ENCODE assay signal across 8 cellular contexts in the genomic region with DNA sequence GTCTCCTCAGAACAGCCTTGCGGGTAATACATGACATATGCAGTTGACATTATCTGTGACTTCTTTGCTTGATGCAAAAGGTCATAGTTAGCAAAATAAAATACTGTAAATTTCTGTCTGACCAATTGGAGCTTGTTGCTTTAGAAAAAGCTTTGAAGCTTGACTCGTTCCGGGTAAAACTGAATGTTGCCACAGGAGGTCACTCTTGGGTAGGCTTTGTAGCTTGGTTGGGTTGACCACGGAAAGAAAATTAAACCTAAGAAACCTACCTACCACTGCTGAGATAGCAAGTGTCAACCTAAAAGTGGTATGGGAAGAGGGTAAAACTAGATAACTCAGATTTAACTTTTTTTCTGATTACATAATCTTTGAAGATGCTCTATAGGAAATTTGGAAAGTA. TPM values are rescaled to one million over a fixed set of nuclear protein-coding genes. Genes with fewer than 3 reads are reported as not detected.
A peak's percentile ranks its signal among the peaks of the same experiment; 100 is the strongest.
DNase-seq lines count a peak whose midpoint lies in the region; ATAC-seq and TF ChIP-seq lines count a peak whose summit lies in the region.

No MANE protein-coding gene starts in this region.

- in situ Hi-C loops in HAP-1 (cut with MboI; ENCODE audit: low sequenced_read_pairs) (loop anchor here (10.0 to 25.0 kb wide), 2 partner anchors 80 to 673 kb away; no protein-coding TSS in a partner anchor), transverse colon (cut with MboI; ENCODE audit: low pct_ligation_motif_present in 1 of 4, low pct_unique_long_range_greater_than_20kb in 1 of 4, low sequenced_read_pairs in 3 of 4) (loop anchor here in 2 of 4 donors (25.0 kb wide), 2 partner anchors 98 to 698 kb away; a partner anchor contains a TSS)

- H3K79me2 ChIP-seq in OCI-LY1 (ENCODE audit: insufficient read depth, low read length), result no peaks in the 10 kb centered on the region

- TF ChIP-seq POLR2A in transverse colon (IDR thresholded peaks at IDR 0.05), result no peak

- H3K9me3 ChIP-seq in HAP-1, result no peaks in the 10 kb centered on the region
- no peaks in the 10 kb centered on the region for H3K9me3 ChIP-seq in OCI-LY1 (ENCODE audit: low read length)
- H3K9me3 ChIP-seq in transverse colon, result no peaks in the 10 kb centered on the region

- H3K9ac ChIP-seq in OCI-LY1 (ENCODE audit: low read length), result no peak overlapping the region

- WGBS in transverse colon (ENCODE audit: low coverage in 1 of 2), 2 donors, result 5 to 17% methylated on average over 3 to 4 of the region's 4 CpGs

- H3K9me3 Mint-ChIP-seq in activated T-cell treated with anti-CD3 and anti-CD28 coated beads, Interleukin-2, amount 50 U/mL, for 24 hours, result no peaks in the 10 kb centered on the region

- no peak overlapping the region for H3K4me3 ChIP-seq in HAP-1
- H3K4me3 ChIP-seq in OCI-LY1 (ENCODE audit: low read depth, low read length, poor library complexity, severe bottlenecking), result no peak overlapping the region
- no peak overlapping the region for H3K4me3 ChIP-seq in transverse colon

- H3K4me1 ChIP-seq in HAP-1 (peaks cover 8% of the 10 kb centered on the region), OCI-LY1 (ENCODE audit: insufficient read depth, low read length, severe bottlenecking) (peaks cover 4% of the 10 kb centered on the region), transverse colon (no peaks in the 10 kb centered on the region)

- no peak overlapping the region for H3K27ac Mint-ChIP-seq in activated T-cell treated with anti-CD3 and anti-CD28 coated beads, Interleukin-2, amount 50 U/mL, for 24 hours

- no peak overlapping the region for H3K4me3 Mint-ChIP-seq in activated T-cell treated with anti-CD3 and anti-CD28 coated beads, Interleukin-2, amount 50 U/mL, for 24 hours

- DNase-seq in activated T-cell treated with anti-CD3 and anti-CD28 coated beads for 4 hours (peak; percentile 13), HAP-1 (ENCODE audit: low spot score in 2 of 2) (peak; percentile 49 to 63), astrocyte of the hippocampus (ENCODE audit: low read depth, low spot score) (peak; percentile 69), kidney tubule cell (ENCODE audit: low spot score) (peak; percentile 55), transverse colon (peak; percentile 41)
- no peak for DNase-seq in activated T-cell treated with anti-CD3 and anti-CD28 coated beads, Interleukin-2, amount 50 U/mL, for 24 hours

- H3K4me1 Mint-ChIP-seq in activated T-cell treated with anti-CD3 and anti-CD28 coated beads, Interleukin-2, amount 50 U/mL, for 24 hours (ENCODE audit: low read depth), result no peaks in the 10 kb centered on the region

- no peaks in the 10 kb centered on the region for H4K20me1 ChIP-seq in OCI-LY1 (ENCODE audit: insufficient read depth, low read length)

- intact Hi-C loops in transverse colon (cut with DNase I; ENCODE audit: low total_unique reads), result loop anchor here (10.0 kb wide), 1 partner anchor 80 kb away; no protein-coding TSS in a partner anchor

- TF ChIP-seq CTCF in OCI-LY1 (IDR thresholded peaks at IDR 0.05; ENCODE audit: low read length) (peak; percentile 59; the same call in 1 of the 2 replicates), transverse colon (IDR thresholded peaks at IDR 0.05) (peak; percentile 35 to 53 (median 38))

- no peak overlapping the region for H3K27ac ChIP-seq in OCI-LY1 (ENCODE audit: low read depth, low read length, poor library complexity, severe bottlenecking)
- no peak overlapping the region for H3K27ac ChIP-seq in transverse colon

- H2AFZ ChIP-seq in OCI-LY1 (ENCODE audit: low read length), result no peak overlapping the region

- peaks cover 39% of the 10 kb centered on the region for H3K27me3 Mint-ChIP-seq in activated T-cell treated with anti-CD3 and anti-CD28 coated beads, Interleukin-2, amount 50 U/mL, for 24 hours

- peaks cover 83% of the 10 kb centered on the region for H3K36me3 Mint-ChIP-seq in activated T-cell treated with anti-CD3 and anti-CD28 coated beads, Interleukin-2, amount 50 U/mL, for 24 hours (ENCODE audit: low read depth)

- H3K27me3 ChIP-seq in HAP-1 (ENCODE audit: low read depth) (no peaks in the 10 kb centered on the region), OCI-LY1 (ENCODE audit: insufficient read depth, low read length) (no peaks in the 10 kb centered on the region), transverse colon (no peaks in the 10 kb centered on the region)

- no peak for TF ChIP-seq EP300 in transverse colon (IDR thresholded peaks at IDR 0.05; ENCODE audit: low read depth)

- ATAC-seq in HG03469 (IDR thresholded peaks at IDR 0.05; ENCODE audit: unreplicated experiment), result no peak

- H3K36me3 ChIP-seq in HAP-1 (replicated peaks) (peaks cover 41% of the 10 kb centered on the region), OCI-LY1 (ENCODE audit: insufficient read depth, low read length) (peaks cover 46% of the 10 kb centered on the region), transverse colon (no peaks in the 10 kb centered on the region)

- H3F3A ChIP-seq in OCI-LY1 (ENCODE audit: insufficient read depth, low read length), result no peaks in the 10 kb centered on the region

- no peak overlapping the region for H3K4me2 ChIP-seq in OCI-LY1 (ENCODE audit: low read length)

- no peaks in the 10 kb centered on the region for H3K9me2 ChIP-seq in OCI-LY1 (ENCODE audit: low read depth, low read length)

RNA-seq across cellular contexts. Expression of a gene that starts 23.2 kb away (rescaled TPM):
- 10 to 100 TPM; 24.3 to 67.5 (median 32.5) TPM for total RNA-seq in transverse colon

RNA-seq across cellular contexts. Expression of a gene that starts 52.4 kb away (rescaled TPM):
- total RNA-seq in transverse colon, result under 1 TPM in 3 of 4 donors, not detected in 1; 0.27 to 0.95 (median 0.75) TPM
